ENCODE assay signal across 8 cellular contexts in the genomic region with DNA sequence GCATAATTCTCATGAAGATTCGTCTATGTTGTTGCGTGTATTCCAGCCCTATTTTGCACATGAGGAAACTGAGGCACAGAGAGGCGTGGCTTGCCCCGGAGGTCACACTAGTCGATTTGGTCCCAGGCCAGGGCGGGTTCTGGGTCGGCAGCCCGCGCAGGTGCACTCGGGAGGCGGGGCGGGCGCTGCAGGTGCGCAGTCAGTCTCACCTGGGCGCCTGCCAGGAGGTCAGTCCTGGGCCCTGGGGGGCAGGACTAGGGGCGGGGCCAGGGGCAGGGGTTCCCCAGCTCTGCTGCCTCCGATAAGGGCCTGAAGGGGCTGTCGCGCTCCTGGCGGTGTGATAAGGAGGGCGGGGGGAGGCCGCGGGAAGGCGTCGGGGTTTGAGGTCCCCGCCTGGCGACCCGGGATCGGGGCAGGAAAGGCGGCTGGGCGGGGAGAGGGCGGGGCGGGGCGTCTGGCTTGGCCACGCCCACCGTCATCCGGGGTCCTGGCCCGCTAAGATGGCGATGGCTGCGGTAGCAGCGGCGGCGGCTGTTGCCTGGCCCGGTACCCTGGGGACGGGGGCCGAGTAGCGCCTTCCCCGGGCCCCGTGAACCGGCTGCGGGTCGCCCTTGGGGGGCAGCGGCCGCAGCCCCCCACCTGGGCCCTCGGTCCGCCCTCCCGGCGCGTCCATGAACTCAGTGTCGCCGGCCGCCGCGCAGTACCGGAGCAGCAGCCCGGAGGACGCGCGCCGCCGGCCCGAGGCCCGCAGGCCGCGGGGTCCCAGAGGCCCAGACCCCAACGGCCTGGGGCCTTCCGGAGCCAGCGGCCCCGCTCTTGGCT. TPM values are rescaled to one million over a fixed set of nuclear protein-coding genes. Genes with fewer than 3 reads are reported as not detected.
DNase-seq lines count a peak whose midpoint lies in the region; ATAC-seq, FAIRE-seq and TF ChIP-seq lines count a peak whose summit lies in the region.

A gene (plus strand): TSS at position 485 of the 822 bp plus-strand sequence. CDS start 187 bp downstream, at position 672.

- TF ChIP-seq RAD21 in A549 (conservative IDR thresholded peaks at IDR 0.05 in 1 of 2, IDR thresholded peaks at IDR 0.05 in 1 of 2): no peak

- peak within 1 kb of the TSS; percentile 66 for H3K4me2 ChIP-seq in A549

- H3K9me3 ChIP-seq in A549: no peaks in the 10 kb centered on the region
- H3K9me3 ChIP-seq in lung (ENCODE audit: control insufficient read depth in 2 of 2, insufficient read depth in 1 of 2, low read length in 1 of 2): no peaks in the 10 kb centered on the region

- peaks cover 0 to 15% of the 10 kb centered on the region in 2 donors for H3K36me3 ChIP-seq in lung (ENCODE audit: control insufficient read depth in 2 of 2, insufficient read depth in 2 of 2, low read length in 2 of 2)

- H3K27ac ChIP-seq in A549: peak within 1 kb of the TSS; percentile 91 to 99
- peak within 1 kb of the TSS; percentile 85 to 92 for H3K27ac ChIP-seq in lung (ENCODE audit: low read depth in 1 of 2, low read length in 1 of 2)

- CTCF ChIA-PET in A549 (lab: Yijun Ruan, JAX): interaction anchor here (1.4 to 2.8 kb wide), 3 partner anchors 25 to 173 kb away, joined by 3 to 10 read pairs (median 9); a partner anchor contains a TSS
- CTCF ChIA-PET in activated CD8-positive, alpha-beta T cell treated with anti-CD3 and anti-CD28 coated beads for 36 hours (lab: Charles Lee): interaction anchor here (0.7 to 3.0 kb wide), 5 partner anchors 27 to 157 kb away, joined by 3 to 28 read pairs (median 3); a partner anchor contains a TSS

- DNase-seq in A549 (ENCODE audit: low read depth in 1 of 2, low spot score in 1 of 2) (peak; percentile 60 to 88), NCI-H748 treated with DMSO at 0.1 percent for 48 hours (lab: John Stamatoyannopoulos, UW) (peak; percentile 34), lung (ENCODE audit: low spot score) (peak; percentile 91)
- peak; percentile 80 for DNase-seq in activated CD8-positive, alpha-beta T cell treated with anti-CD3 and anti-CD28 coated beads for 36 hours
- peak; percentile 76 for DNase-seq in effector CD4-positive, alpha-beta T cell
- DNase-seq in stimulated activated CD4-positive, alpha-beta T cell treated with anti-CD3 and anti-CD28 coated beads, TNF-alpha, amount 100 ng/mL, for 24 hours (ENCODE audit: low read depth in 3 of 3): peak; percentile 55 to 79 (median 62)

- peak; percentile 89 to 90 for ATAC-seq in A549
- peak; percentile 64 for ATAC-seq in GM18867 (IDR thresholded peaks at IDR 0.05; ENCODE audit: unreplicated experiment)
- peak; percentile 62 for ATAC-seq in HG03442 (IDR thresholded peaks at IDR 0.05; ENCODE audit: unreplicated experiment)
- peak; percentile 84 for ATAC-seq in activated CD8-positive, alpha-beta T cell treated with anti-CD3 and anti-CD28 coated beads for 36 hours
- peak; percentile 94 for ATAC-seq in lung (ENCODE audit: insufficient read depth, low FRiP score)

- peak within 1 kb of the TSS; percentile 94 for H3K4me3 ChIP-seq in A549
- peak within 1 kb of the TSS; percentile 95 for H3K4me3 ChIP-seq in lung

- no peaks in the 10 kb centered on the region for H3K9me3 Mint-ChIP-seq in activated CD8-positive, alpha-beta T cell treated with anti-CD3 and anti-CD28 coated beads for 36 hours

- WGBS in A549 (ENCODE audit: missing lambda C conversion rate): 21% methylated on average over 2 of the region's 79 CpGs
- 1 to 2% methylated on average over 40 to 79 of the region's 79 CpGs for WGBS in lung, 2 donors

- intact Hi-C loops in activated CD8-positive, alpha-beta T cell treated with anti-CD3 and anti-CD28 coated beads for 36 hours (cut with micrococcal nuclease): no loop called here

- H3K4me1 Mint-ChIP-seq in activated CD8-positive, alpha-beta T cell treated with anti-CD3 and anti-CD28 coated beads for 36 hours (ENCODE audit: low read depth): peaks cover 9% of the 10 kb centered on the region

- H3K4me1 ChIP-seq in A549: peaks cover 6% of the 10 kb centered on the region; the same call in 2 of the 3 replicates
- H3K4me1 ChIP-seq in lung (ENCODE audit: control insufficient read depth in 2 of 2, insufficient read depth in 2 of 2, low read length in 2 of 2): peaks cover 0 to 8% of the 10 kb centered on the region in 2 donors

- TF ChIP-seq CTCF in A549 (IDR thresholded peaks at IDR 0.05) (no peak), lung (IDR thresholded peaks at IDR 0.05; ENCODE audit: control extremely low read depth, extremely low read depth) (no peak)
- TF ChIP-seq CTCF in activated CD8-positive, alpha-beta T cell treated with anti-CD3 and anti-CD28 coated beads for 36 hours (IDR thresholded peaks at IDR 0.05): no peak

- no peak for TF ChIP-seq EP300 in A549 (IDR thresholded peaks at IDR 0.05)

- H3K27ac Mint-ChIP-seq in activated CD8-positive, alpha-beta T cell treated with anti-CD3 and anti-CD28 coated beads for 36 hours: peak within 1 kb of the TSS; percentile 79

- POLR2A ChIA-PET in A549 (lab: Yijun Ruan, JAX): interaction anchor here (0.5 to 0.7 kb wide), 2 partner anchors 9 to 101 kb away, joined by 3 to 5 read pairs; no protein-coding TSS in a partner anchor
- POLR2A ChIA-PET in activated CD8-positive, alpha-beta T cell treated with anti-CD3 and anti-CD28 coated beads for 36 hours (lab: Charles Lee): interaction anchor here (1.0 to 1.8 kb wide), 5 partner anchors 9 to 109 kb away, joined by 3 to 11 read pairs (median 7); no protein-coding TSS in a partner anchor

- peak within 1 kb of the TSS; percentile 81 for H3K4me3 Mint-ChIP-seq in activated CD8-positive, alpha-beta T cell treated with anti-CD3 and anti-CD28 coated beads for 36 hours

- peaks cover 13% of the 10 kb centered on the region for H3K27me3 Mint-ChIP-seq in activated CD8-positive, alpha-beta T cell treated with anti-CD3 and anti-CD28 coated beads for 36 hours

- TF ChIP-seq POLR2A in A549 (IDR thresholded peaks at IDR 0.05; ENCODE audit: low read length): peak; percentile 79

- no peaks in the 10 kb centered on the region for H3K27me3 ChIP-seq in lung (ENCODE audit: control insufficient read depth, insufficient read depth)

- no peak for FAIRE-seq in A549 (lab: Jason Lieb, UNC)

- H3K36me3 Mint-ChIP-seq in activated CD8-positive, alpha-beta T cell treated with anti-CD3 and anti-CD28 coated beads for 36 hours (ENCODE audit: low read depth): peaks cover 4% of the 10 kb centered on the region

TF ChIP-seq in A549, 52 proteins besides CTCF, POLR2A, EP300 and RAD21:
- TF ChIP-seq PHF8 (IDR thresholded peaks at IDR 0.05; ENCODE audit: borderline replicate concordance, low read depth) (peak; percentile 76; the same call in 1 of the 2 replicates), NR3C1 (IDR thresholded peaks at IDR 0.05) (no peak), RFX5 (IDR thresholded peaks at IDR 0.05) (no peak), FOSL2 (IDR thresholded peaks at IDR 0.05) (no peak), FOSL2 (CRISPR knock-in tag; IDR thresholded peaks at IDR 0.05) (no peak), NFE2L2 (conservative IDR thresholded peaks at IDR 0.05; ENCODE audit: low read length) (no peak), HOXB5 (CRISPR knock-in tag; IDR thresholded peaks at IDR 0.05) (no peak), HOXB13 (CRISPR knock-in tag; IDR thresholded peaks at IDR 0.05; ENCODE audit: low read depth) (no peak), JUN (IDR thresholded peaks at IDR 0.05) (peak in 1 of 2 experiments; percentile 62; a peak in 1 of 5 replicates), SMC3 (IDR thresholded peaks at IDR 0.05) (no peak), RNF2 (IDR thresholded peaks at IDR 0.05; ENCODE audit: borderline replicate concordance, low read depth) (no peak), EHMT2 (IDR thresholded peaks at IDR 0.05; ENCODE audit: low read depth) (no peak), KDM5A (IDR thresholded peaks at IDR 0.05) (0 out of 2 replicates have a peak, but pooled peaks have one; percentile 33), ZFP36 (IDR thresholded peaks at IDR 0.05; ENCODE audit: borderline replicate concordance, partially characterized antibody) (no peak), NPAS2 (CRISPR knock-in tag; IDR thresholded peaks at IDR 0.05; ENCODE audit: borderline replicate concordance) (no peak)
- TF ChIP-seq, protein P1, sequence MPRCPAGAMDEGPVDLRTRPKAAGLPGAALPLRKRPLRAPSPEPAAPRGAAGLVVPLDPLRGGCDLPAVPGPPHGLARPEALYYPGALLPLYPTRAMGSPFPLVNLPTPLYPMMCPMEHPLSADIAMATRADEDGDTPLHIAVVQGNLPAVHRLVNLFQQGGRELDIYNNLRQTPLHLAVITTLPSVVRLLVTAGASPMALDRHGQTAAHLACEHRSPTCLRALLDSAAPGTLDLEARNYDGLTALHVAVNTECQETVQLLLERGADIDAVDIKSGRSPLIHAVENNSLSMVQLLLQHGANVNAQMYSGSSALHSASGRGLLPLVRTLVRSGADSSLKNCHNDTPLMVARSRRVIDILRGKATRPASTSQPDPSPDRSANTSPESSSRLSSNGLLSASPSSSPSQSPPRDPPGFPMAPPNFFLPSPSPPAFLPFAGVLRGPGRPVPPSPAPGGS (IDR thresholded peaks at IDR 0.05): peak; percentile 61; the same call in 1 of the 3 replicates

RNA-seq across cellular contexts. Expression of the gene that starts here (rescaled TPM):
- polyA plus RNA-seq in A549 (2011; rRNA removed) (6.9 and 7.3 TPM in 2 replicates), A549 (2017; fragmentation: RNase III; extraction: RNeasy Plus Mini Kit Qiagen cat#74134 plus additional on column Dnase treatment) (10.4 to 12.4 TPM (median 10.7 TPM) in 3 replicates), lung (10 to 100 TPM; 26.0 to 28.8 TPM)
- 17.8 and 24.2 TPM in 2 replicates for polyA plus RNA-seq in A549 (2012; cell fraction: cytosol; rRNA removed)
- 69.2 and 76.8 TPM in 2 replicates for polyA plus RNA-seq in A549 (2012; cell fraction: nucleus; rRNA removed)
- polyA minus RNA-seq in A549 (2011; rRNA and poly(A)+ RNA removed): 10.8 and 14.9 TPM in 2 replicates
- total RNA-seq in activated CD8-positive, alpha-beta T cell treated with anti-CD3 and anti-CD28 coated beads for 36 hours: 10 to 100 TPM; 21.7 to 22.5 TPM
- 10 to 100 TPM; 13.4 to 34.0 TPM for total RNA-seq in lung

Comparison
In these comparisons a context has a peak if more than half of its experiments do, and no peak if none do; other contexts are left out.
1. Peak in every context shown above with its lines: DNase-seq, ATAC-seq, H3K4me3 ChIP-seq and H3K27ac ChIP-seq.
2. DNase-seq: peak in every context shown above with its lines; median percentile 91 in lung; 80 in activated CD8-positive, alpha-beta T cell treated with anti-CD3 and anti-CD28 coated beads for 36 hours; 76 in effector CD4-positive, alpha-beta T cell; 74 in A549; 62 in stimulated activated CD4-positive, alpha-beta T cell treated with anti-CD3 and anti-CD28 coated beads, TNF-alpha, amount 100 ng/mL, for 24 hours; 34 in NCI-H748 treated with DMSO at 0.1 percent for 48 hours.